8 cellular contexts compared by ENCODE assay signal in the genomic region with DNA sequence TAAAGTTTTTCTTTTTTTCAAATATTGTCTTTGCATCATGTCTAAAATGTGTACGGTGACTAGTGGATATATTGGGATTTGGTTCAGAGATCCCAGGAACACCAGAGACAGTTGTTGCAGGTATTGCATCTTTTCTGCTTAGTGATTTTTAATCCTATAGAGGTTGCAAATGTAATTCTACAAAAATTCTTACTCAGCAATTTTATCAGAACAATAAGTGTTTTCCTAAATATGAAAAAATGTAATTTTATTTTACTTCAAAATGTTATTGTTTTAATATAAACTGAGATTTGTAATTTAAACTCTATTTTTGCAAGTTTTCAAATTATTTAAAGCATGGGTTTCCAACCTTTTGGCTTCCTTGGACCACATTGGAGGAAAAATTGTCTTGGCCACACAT.
"Had no signal": no experiment of that assay in that cellular context is flagged by ENCODE, and none has a peak within 500 bp of the region (broad histone marks: within the 10 kb centered on the region; RNA-seq: fewer than 3 reads in every experiment).

No MANE protein-coding gene starts in this region.

- DNase-seq: GDM1, GF-D8 had no signal

- FAIRE-seq: G401.6, GM12878, GM12891, GM12892, GM18507, GM19239 had no signal

- ATAC-seq: GM12878 had no signal

- H3K4me3 ChIP-seq: GM12878 had no signal
